In genomic region chr2:38076250-38076709, GRCh38 we compare ENCODE assay signal across 8 cellular contexts. TPM values are rescaled to one million over a fixed set of nuclear protein-coding genes. Genes with fewer than 3 reads are reported as not detected.
DNase-seq lines count a peak whose midpoint lies in the region; ATAC-seq and TF ChIP-seq lines count a peak whose summit lies in the region.

No MANE protein-coding gene starts in this region.

- TF ChIP-seq RAD21 in liver (IDR thresholded peaks at IDR 0.05) = peak; percentile 72 to 78

- intact Hi-C loops in colonic mucosa (cut with DNase I) = no loop called here

- H3K4me3 ChIP-seq in SJSA1 (peak overlapping the region; percentile 33), colonic mucosa (peak overlapping the region; percentile 60), liver (ENCODE audit: low read depth in 1 of 3, low read length in 3 of 3) (peak overlapping the region in 2 of 3 donors; percentile 65 to 83)

- peak; percentile 29 for DNase-seq in COR-L47 (lab: John Stamatoyannopoulos, UW)
- peak; percentile 24 for DNase-seq in GM19240 (ENCODE audit: insufficient read length, low spot score)
- peak; percentile 65 for DNase-seq in HK-2 (ENCODE audit: unreplicated experiment)
- DNase-seq in SJSA1 (ENCODE audit: low read depth in 1 of 2, low spot score in 2 of 2) = peak in 1 of 2 experiments; percentile 96
- peak; percentile 67 for DNase-seq in colonic mucosa
- peak; percentile 9 to 40 for DNase-seq in stimulated activated CD4-positive, alpha-beta T cell treated with anti-CD3 and anti-CD28 coated beads, Interleukin-4, amount 100 ng/mL, for 4 hours

- H3K36me3 ChIP-seq in SJSA1 (peaks cover 7% of the 10 kb centered on the region; the same call in 1 of the 2 replicates), colonic mucosa (no peaks in the 10 kb centered on the region), liver (ENCODE audit: control insufficient read depth in 4 of 4, insufficient read depth in 3 of 4, low read depth in 1 of 4, low read length in 3 of 4) (no peaks in the 10 kb centered on the region)

- H3K9me3 ChIP-seq in SJSA1 (replicated peaks) (0 out of 2 replicates have a peak, but pooled peaks cover 9% of the 10 kb centered on the region), colonic mucosa (no peaks in the 10 kb centered on the region), liver (ENCODE audit: control insufficient read depth in 4 of 4, low read length in 3 of 4) (no peaks in the 10 kb centered on the region)

- no peak for ATAC-seq in HG02981 (IDR thresholded peaks at IDR 0.05; ENCODE audit: unreplicated experiment)

- peak overlapping the region; percentile 78 for H3K27ac ChIP-seq in SJSA1
- H3K27ac ChIP-seq in colonic mucosa = peak overlapping the region; percentile 72
- H3K27ac ChIP-seq in liver (ENCODE audit: low read depth in 1 of 2, low read length in 2 of 2) = peak overlapping the region; percentile 96

- WGBS in liver = under 1% methylated on average over 39 of the region's 39 CpGs

- H3K27me3 ChIP-seq in SJSA1 (replicated peaks) (no peaks in the 10 kb centered on the region), colonic mucosa (peaks cover 38% of the 10 kb centered on the region), liver (ENCODE audit: control insufficient read depth in 4 of 4, insufficient read depth in 4 of 4, low read length in 3 of 4) (no peaks in the 10 kb centered on the region)

- peak overlapping the region; percentile 35 to 51 for H3K9ac ChIP-seq in colonic mucosa (ENCODE audit: low read depth in 2 of 2, low read length in 2 of 2)
- H3K9ac ChIP-seq in liver (ENCODE audit: low read depth in 1 of 2, low read length in 2 of 2) = no peak overlapping the region

- H3K4me1 ChIP-seq in SJSA1 (replicated peaks) (peaks cover 43% of the 10 kb centered on the region), colonic mucosa (peaks cover 11% of the 10 kb centered on the region), liver (ENCODE audit: control insufficient read depth in 4 of 4, insufficient read depth in 4 of 4, low read length in 3 of 4) (peaks cover 16 to 44% (median 29%) of the 10 kb centered on the region in 4 donors)

- TF ChIP-seq CTCF in colonic mucosa (IDR thresholded peaks at IDR 0.05) (no peak), liver (IDR thresholded peaks at IDR 0.05; ENCODE audit: low read depth, low read length, missing input control) (peak; percentile 46)

TF ChIP-seq in liver, 16 proteins besides CTCF, POLR2A, EP300 and RAD21:
- TF ChIP-seq YY1 (IDR thresholded peaks at IDR 0.05) (peak; percentile 64), FOXA2 (IDR thresholded peaks at IDR 0.05) (no peak), ATF3 (IDR thresholded peaks at IDR 0.05) (no peak), NR2F2 (IDR thresholded peaks at IDR 0.05) (no peak), HNF4G (IDR thresholded peaks at IDR 0.05) (no peak), GABPA (IDR thresholded peaks at IDR 0.05 in 1 of 2, conservative IDR thresholded peaks at IDR 0.05 in 1 of 2) (no peak), SP1 (IDR thresholded peaks at IDR 0.05) (peak; percentile 67), EGR1 (IDR thresholded peaks at IDR 0.05; ENCODE audit: low read depth in 2 of 2) (no peak), FOXA1 (IDR thresholded peaks at IDR 0.05) (no peak), ZBTB33 (IDR thresholded peaks at IDR 0.05) (no peak), JUND (IDR thresholded peaks at IDR 0.05) (no peak), TAF1 (conservative IDR thresholded peaks at IDR 0.05) (no peak), RXRA (IDR thresholded peaks at IDR 0.05) (peak in 1 of 2 donors; percentile 22), HNF4A (conservative IDR thresholded peaks at IDR 0.05) (peak in 1 of 2 donors; percentile 39)
- TF ChIP-seq, protein P1, sequence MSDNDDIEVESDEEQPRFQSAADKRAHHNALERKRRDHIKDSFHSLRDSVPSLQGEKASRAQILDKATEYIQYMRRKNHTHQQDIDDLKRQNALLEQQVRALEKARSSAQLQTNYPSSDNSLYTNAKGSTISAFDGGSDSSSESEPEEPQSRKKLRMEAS (IDR thresholded peaks at IDR 0.05) = peak; percentile 36
- TF ChIP-seq, protein P2, sequence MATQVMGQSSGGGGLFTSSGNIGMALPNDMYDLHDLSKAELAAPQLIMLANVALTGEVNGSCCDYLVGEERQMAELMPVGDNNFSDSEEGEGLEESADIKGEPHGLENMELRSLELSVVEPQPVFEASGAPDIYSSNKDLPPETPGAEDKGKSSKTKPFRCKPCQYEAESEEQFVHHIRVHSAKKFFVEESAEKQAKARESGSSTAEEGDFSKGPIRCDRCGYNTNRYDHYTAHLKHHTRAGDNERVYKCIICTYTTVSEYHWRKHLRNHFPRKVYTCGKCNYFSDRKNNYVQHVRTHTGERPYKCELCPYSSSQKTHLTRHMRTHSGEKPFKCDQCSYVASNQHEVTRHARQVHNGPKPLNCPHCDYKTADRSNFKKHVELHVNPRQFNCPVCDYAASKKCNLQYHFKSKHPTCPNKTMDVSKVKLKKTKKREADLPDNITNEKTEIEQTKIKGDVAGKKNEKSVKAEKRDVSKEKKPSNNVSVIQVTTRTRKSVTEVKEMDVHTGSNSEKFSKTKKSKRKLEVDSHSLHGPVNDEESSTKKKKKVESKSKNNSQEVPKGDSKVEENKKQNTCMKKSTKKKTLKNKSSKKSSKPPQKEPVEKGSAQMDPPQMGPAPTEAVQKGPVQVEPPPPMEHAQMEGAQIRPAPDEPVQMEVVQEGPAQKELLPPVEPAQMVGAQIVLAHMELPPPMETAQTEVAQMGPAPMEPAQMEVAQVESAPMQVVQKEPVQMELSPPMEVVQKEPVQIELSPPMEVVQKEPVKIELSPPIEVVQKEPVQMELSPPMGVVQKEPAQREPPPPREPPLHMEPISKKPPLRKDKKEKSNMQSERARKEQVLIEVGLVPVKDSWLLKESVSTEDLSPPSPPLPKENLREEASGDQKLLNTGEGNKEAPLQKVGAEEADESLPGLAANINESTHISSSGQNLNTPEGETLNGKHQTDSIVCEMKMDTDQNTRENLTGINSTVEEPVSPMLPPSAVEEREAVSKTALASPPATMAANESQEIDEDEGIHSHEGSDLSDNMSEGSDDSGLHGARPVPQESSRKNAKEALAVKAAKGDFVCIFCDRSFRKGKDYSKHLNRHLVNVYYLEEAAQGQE (IDR thresholded peaks at IDR 0.05) = no peak
TF ChIP-seq in liver: peak in this region for 5.

RNA-seq across cellular contexts. Expression of gene CYP1B1, which starts 0.3 kb away (rescaled TPM):
- 5.6 and 9.8 TPM in 2 replicates for total RNA-seq in SJSA1 (2014; rRNA removed; shearing (Covaris generic))
- total RNA-seq in colonic mucosa = 1 to 10 TPM; 1.3 to 3.5 TPM
- 1 to 10 TPM in 1 of 2 donors, under 1 TPM in 1; 0.84 to 6.8 TPM for total RNA-seq in liver
- 1 to 10 TPM; 2.7 to 3.6 TPM for polyA plus RNA-seq in liver

Comparison
In these comparisons a context has a peak if more than half of its experiments do, and no peak if none do; other contexts are left out.
1. H3K9ac ChIP-seq: peak in colonic mucosa (2 of 2); none in liver (0 of 2).
2. Peak in every context shown above with its lines, with median percentiles within 50 percentile points of each other: H3K27ac ChIP-seq and H3K4me3 ChIP-seq.